In genomic region chr14:101552786-101553231, GRCh38 we compare ENCODE assay signal across 24 cellular contexts. TPM values are rescaled to one million over a fixed set of nuclear protein-coding genes. Genes with fewer than 3 reads are reported as not detected.
"Had no signal": no experiment of that assay in that cellular context is flagged by ENCODE, and none has a peak within 500 bp of the region (broad histone marks: within the 10 kb centered on the region; RNA-seq: fewer than 3 reads in every experiment).

No MANE protein-coding gene starts in this region.

- H3K4me3 Mint-ChIP-seq: activated CD4-positive, alpha-beta T cell treated with anti-CD3 and anti-CD28 coated beads, Interleukin-2, amount 10 ng/mL, durations not matched to agents 24 days and 14 days; activated CD8-positive, alpha-beta T cell treated with anti-CD3 and anti-CD28 coated beads for 36 hours; naive B cell; neural crest cell; stimulated activated effector memory CD8-positive, alpha-beta T cell treated with anti-CD3 and anti-CD28 coated beads, Interleukin-12 subunit alpha, Interleukin-12 subunit beta, amount 100 ng/mL, for 72 hours; type B pancreatic cell had no signal

- H3K27ac Mint-ChIP-seq: activated CD4-positive, alpha-beta T cell treated with anti-CD3 and anti-CD28 coated beads, Interleukin-2, amount 10 ng/mL, durations not matched to agents 24 days and 14 days; activated CD8-positive, alpha-beta T cell treated with anti-CD3 and anti-CD28 coated beads for 36 hours; activated T-helper 2 cell treated with anti-CD3 and anti-CD28 coated beads, Interferon-gamma antibody, Interleukin-2, Interleukin-4, amounts not matched to agents 10 μg/mL and 5 μg/mL and 100 μg/mL, durations not matched to agents 14 hours and 24 hours and 36 hours; naive B cell; stimulated activated effector memory CD8-positive, alpha-beta T cell treated with anti-CD3 and anti-CD28 coated beads, Interleukin-12 subunit alpha, Interleukin-12 subunit beta, amount 100 ng/mL, for 72 hours; type B pancreatic cell had no signal

- H3K27me3 Mint-ChIP-seq: activated CD4-positive, alpha-beta T cell treated with anti-CD3 and anti-CD28 coated beads, Interleukin-2, amount 10 ng/mL, durations not matched to agents 24 days and 14 days had no signal

- H3K4me3 ChIP-seq: body of pancreas, lung, ovary, psoas muscle, skin epidermis, stomach had no signal

- H3K36me3 Mint-ChIP-seq: stimulated activated effector memory CD8-positive, alpha-beta T cell treated with anti-CD3 and anti-CD28 coated beads, Interleukin-12 subunit alpha, Interleukin-12 subunit beta, amount 100 ng/mL, for 72 hours; type B pancreatic cell had no signal

- H3K9me3 Mint-ChIP-seq: activated CD4-positive, alpha-beta T cell treated with anti-CD3 and anti-CD28 coated beads, Interleukin-2, amount 10 ng/mL, durations not matched to agents 24 days and 14 days; activated CD8-positive, alpha-beta T cell treated with anti-CD3 and anti-CD28 coated beads for 36 hours; activated T-helper 2 cell treated with anti-CD3 and anti-CD28 coated beads, Interferon-gamma antibody, Interleukin-2, Interleukin-4, amounts not matched to agents 10 μg/mL and 5 μg/mL and 100 μg/mL, durations not matched to agents 14 hours and 24 hours and 36 hours; neural crest cell; stimulated activated effector memory CD8-positive, alpha-beta T cell treated with anti-CD3 and anti-CD28 coated beads, Interleukin-12 subunit alpha, Interleukin-12 subunit beta, amount 100 ng/mL, for 72 hours; type B pancreatic cell had no signal

- H3K4me1 Mint-ChIP-seq: activated CD4-positive, alpha-beta T cell treated with anti-CD3 and anti-CD28 coated beads, Interleukin-2, amount 10 ng/mL, durations not matched to agents 24 days and 14 days; naive B cell; neural crest cell; stimulated activated effector memory CD8-positive, alpha-beta T cell treated with anti-CD3 and anti-CD28 coated beads, Interleukin-12 subunit alpha, Interleukin-12 subunit beta, amount 100 ng/mL, for 72 hours had no signal

- H3K27ac ChIP-seq: body of pancreas, foreskin keratinocyte, ovary, psoas muscle, skin epidermis, stomach had no signal

- H3K27me3 ChIP-seq: body of pancreas, ovary had no signal

- H3K9me3 ChIP-seq: body of pancreas, ovary, psoas muscle, stomach had no signal

- H3K4me1 ChIP-seq: foreskin keratinocyte, psoas muscle, stomach had no signal

- H3K36me3 ChIP-seq: ovary, stomach had no signal

- DNase-seq: activated CD4-positive, alpha-beta T cell treated with anti-CD3 and anti-CD28 coated beads, Interleukin-2, amount 10 ng/mL, durations not matched to agents 24 days and 14 days; activated CD8-positive, alpha-beta T cell treated with anti-CD3 and anti-CD28 coated beads for 36 hours; activated naive CD4-positive, alpha-beta T cell treated with Interleukin-2 at 50 U/mL for 16 hours; activated T-cell treated with anti-CD3 and anti-CD28 coated beads, Interleukin-2, amount 50 U/mL, for 1 hour; body of pancreas; foreskin keratinocyte; hypothalamus; islet precursor cell; midbrain; naive B cell; stimulated activated CD4-positive, alpha-beta T cell treated with anti-CD3 and anti-CD28 coated beads, Interleukin-4, amount 100 ng/mL, for 1 hour; stomach; T1000 had no signal

RNA-seq across cellular contexts. Expression of gene DIO3, which starts 8.5 kb away (rescaled TPM):
- total RNA-seq: activated CD4-positive, alpha-beta T cell treated with anti-CD3 and anti-CD28 coated beads, Interleukin-2, amount 10 ng/mL, durations not matched to agents 24 days and 14 days; activated CD8-positive, alpha-beta T cell treated with anti-CD3 and anti-CD28 coated beads for 36 hours; activated T-helper 2 cell treated with anti-CD3 and anti-CD28 coated beads, Interferon-gamma antibody, Interleukin-2, Interleukin-4, amounts not matched to agents 10 μg/mL and 5 μg/mL and 100 μg/mL, durations not matched to agents 14 hours and 24 hours and 36 hours; cardiac septum; epithelial cell of proximal tubule; foreskin keratinocyte; T-helper 1 cell treated with Interleukin-12 subunit alpha and Interleukin-12 subunit beta and Interleukin-4 antibody, amounts not matched to agents 30 ng/mL and 1 ng/mL, for 36 hours had no signal
